In genomic region chr7:117806011-117806410, GRCh38 we compare ENCODE assay signal across 34 cellular contexts.
"Had no signal": no experiment of that assay in that cellular context is flagged by ENCODE, and none has a peak within 500 bp of the region (broad histone marks: within the 10 kb centered on the region; RNA-seq: fewer than 3 reads in every experiment).

No MANE protein-coding gene starts in this region.

- H3K36me3 ChIP-seq: ascending aorta, breast epithelium, gastrocnemius medialis, heart left ventricle, WERI-Rb-1 had no signal

- H3K4me3 Mint-ChIP-seq: activated CD4-positive, alpha-beta memory T cell treated with anti-CD3 and anti-CD28 coated beads for 36 hours; activated CD4-positive, alpha-beta T cell treated with anti-CD3 and anti-CD28 coated beads for 36 hours; activated CD4-positive, alpha-beta T cell treated with anti-CD3 and anti-CD28 coated beads, Interleukin-2, amount 10 ng/mL, durations not matched to agents 24 days and 14 days; activated CD8-positive, alpha-beta memory T cell treated with anti-CD3 and anti-CD28 coated beads, Interleukin-2, amount 10 ng/mL, durations not matched to agents 7 days and 5 days; activated CD8-positive, alpha-beta T cell treated with anti-CD3 and anti-CD28 coated beads, Interleukin-2, amount 10 ng/mL, durations not matched to agents 7 days and 5 days; activated naive CD4-positive, alpha-beta T cell treated with anti-CD3 and anti-CD28 coated beads, Interleukin-2, amount 10 ng/mL, durations not matched to agents 7 days and 5 days; activated naive CD8-positive, alpha-beta T cell treated with anti-CD3 and anti-CD28 coated beads, Interleukin-2, amount 10 ng/mL, durations not matched to agents 7 days and 5 days; activated T-cell treated with anti-CD3 and anti-CD28 coated beads, Interleukin-2, amount 50 U/mL, for 24 hours; activated T-cell treated with anti-CD3 and anti-CD28 coated beads, Interleukin-2, amount 50 U/mL, for 72 hours; brain; central memory CD8-positive, alpha-beta T cell; dendritic cell treated with granulocyte-macrophage colony-stimulating factor and Interleukin-4, amounts not matched to agents 40 ng/mL and 50 ng/mL, for 4 days; endodermal cell; T-cell; T-helper 1 cell treated with Interleukin-12 subunit alpha and Interleukin-12 subunit beta and Interleukin-4 antibody, amounts not matched to agents 30 μg/mL and 1 μg/mL, for 36 hours had no signal

- H3K27me3 Mint-ChIP-seq: activated CD4-positive, alpha-beta memory T cell treated with anti-CD3 and anti-CD28 coated beads for 36 hours; activated CD4-positive, alpha-beta T cell treated with anti-CD3 and anti-CD28 coated beads for 36 hours; activated CD4-positive, alpha-beta T cell treated with anti-CD3 and anti-CD28 coated beads, Interleukin-2, amount 10 ng/mL, durations not matched to agents 24 days and 14 days; activated CD8-positive, alpha-beta memory T cell treated with anti-CD3 and anti-CD28 coated beads, Interleukin-2, amount 10 ng/mL, durations not matched to agents 7 days and 5 days; activated naive CD4-positive, alpha-beta T cell treated with anti-CD3 and anti-CD28 coated beads, Interleukin-2, amount 10 ng/mL, durations not matched to agents 7 days and 5 days; activated naive CD8-positive, alpha-beta T cell treated with anti-CD3 and anti-CD28 coated beads, Interleukin-2, amount 10 ng/mL, durations not matched to agents 7 days and 5 days; activated T-cell treated with anti-CD3 and anti-CD28 coated beads, Interleukin-2, amount 50 U/mL, for 24 hours; brain; central memory CD8-positive, alpha-beta T cell; T-cell had no signal

- DNase-seq: activated CD4-positive, alpha-beta memory T cell treated with anti-CD3 and anti-CD28 coated beads for 36 hours; activated CD4-positive, alpha-beta T cell treated with anti-CD3 and anti-CD28 coated beads for 36 hours; activated CD4-positive, alpha-beta T cell treated with anti-CD3 and anti-CD28 coated beads, Interleukin-2, amount 10 ng/mL, durations not matched to agents 24 days and 14 days; activated CD4-positive, CD25-positive, alpha-beta regulatory T cell; activated CD4-positive, CD25-positive, alpha-beta regulatory T cell treated with anti-CD3 and anti-CD28 coated beads, Interleukin-2, amount 50 U/mL, for 72 hours; activated CD8-positive, alpha-beta memory T cell treated with anti-CD3 and anti-CD28 coated beads, Interleukin-2, amount 10 ng/mL, durations not matched to agents 7 days and 5 days; activated CD8-positive, alpha-beta memory T cell treated with anti-CD3 and anti-CD28 coated beads, Interleukin-2, amount 50 U/mL, for 4 hours; activated CD8-positive, alpha-beta T cell treated with anti-CD3 and anti-CD28 coated beads, Interleukin-2, amount 10 ng/mL, durations not matched to agents 7 days and 5 days; activated gamma-delta T cell; activated naive CD4-positive, alpha-beta T cell; activated naive CD4-positive, alpha-beta T cell treated with anti-CD3 and anti-CD28 coated beads, Interleukin-2, amount 10 ng/mL, durations not matched to agents 7 days and 5 days; activated naive CD8-positive, alpha-beta T cell treated with anti-CD3 and anti-CD28 coated beads, Interleukin-2, amount 10 ng/mL, durations not matched to agents 7 days and 5 days; activated T-cell treated with anti-CD3 and anti-CD28 coated beads for 4 hours; activated T-cell treated with anti-CD3 and anti-CD28 coated beads, Interleukin-2, amount 50 U/mL, for 24 hours; activated T-cell treated with anti-CD3 and anti-CD28 coated beads, Interleukin-2, amount 50 U/mL, for 72 hours; dorsolateral prefrontal cortex; effector memory CD4-positive, alpha-beta T cell; endodermal cell; foreskin keratinocyte; gastrocnemius medialis; glutamatergic neuron; heart left ventricle; T-cell; T1000; WERI-Rb-1 had no signal

- H3K9me3 Mint-ChIP-seq: activated CD4-positive, alpha-beta memory T cell treated with anti-CD3 and anti-CD28 coated beads for 36 hours; activated CD4-positive, alpha-beta T cell treated with anti-CD3 and anti-CD28 coated beads, Interleukin-2, amount 10 ng/mL, durations not matched to agents 24 days and 14 days; activated naive CD4-positive, alpha-beta T cell treated with anti-CD3 and anti-CD28 coated beads, Interleukin-2, amount 10 ng/mL, durations not matched to agents 7 days and 5 days; activated naive CD4-positive, alpha-beta T cell treated with anti-CD3 and anti-CD28 coated beads, Interleukin-2, amount 50 U/mL, for 72 hours; activated naive CD8-positive, alpha-beta T cell treated with anti-CD3 and anti-CD28 coated beads, Interleukin-2, amount 10 ng/mL, durations not matched to agents 7 days and 5 days; activated T-cell treated with anti-CD3 and anti-CD28 coated beads, Interleukin-2, amount 50 U/mL, for 24 hours; activated T-cell treated with anti-CD3 and anti-CD28 coated beads, Interleukin-2, amount 50 U/mL, for 72 hours; brain; central memory CD8-positive, alpha-beta T cell; dendritic cell treated with granulocyte-macrophage colony-stimulating factor and Interleukin-4, amounts not matched to agents 40 ng/mL and 50 ng/mL, for 4 days; endodermal cell; T-helper 1 cell treated with Interleukin-12 subunit alpha and Interleukin-12 subunit beta and Interleukin-4 antibody, amounts not matched to agents 30 μg/mL and 1 μg/mL, for 36 hours had no signal

- ATAC-seq: activated CD4-positive, alpha-beta T cell treated with anti-CD3 and anti-CD28 coated beads for 36 hours; activated CD8-positive, alpha-beta memory T cell treated with anti-CD3 and anti-CD28 coated beads, Interleukin-2, amount 10 ng/mL, durations not matched to agents 7 days and 5 days; activated CD8-positive, alpha-beta T cell treated with anti-CD3 and anti-CD28 coated beads, Interleukin-2, amount 10 ng/mL, durations not matched to agents 7 days and 5 days; activated naive CD4-positive, alpha-beta T cell treated with anti-CD3 and anti-CD28 coated beads, Interleukin-2, amount 50 U/mL, for 72 hours; activated T-cell treated with anti-CD3 and anti-CD28 coated beads, Interleukin-2, amount 50 U/mL, for 72 hours; esophagus mucosa; foreskin keratinocyte; gastrocnemius medialis; heart left ventricle; T-cell had no signal

- H3K27me3 ChIP-seq: ascending aorta, breast epithelium, dorsolateral prefrontal cortex, foreskin keratinocyte, gastrocnemius medialis, heart left ventricle had no signal

- H3K4me1 ChIP-seq: breast epithelium, foreskin keratinocyte, gastrocnemius medialis had no signal

- H3K27ac ChIP-seq: ascending aorta, breast epithelium, coronary artery, foreskin keratinocyte, gastrocnemius medialis, heart left ventricle, WERI-Rb-1 had no signal

- H3K4me3 ChIP-seq: ascending aorta, breast epithelium, coronary artery, dorsolateral prefrontal cortex, gastrocnemius medialis, heart left ventricle had no signal

- H3K27ac Mint-ChIP-seq: activated CD4-positive, alpha-beta memory T cell treated with anti-CD3 and anti-CD28 coated beads for 36 hours; activated CD4-positive, alpha-beta T cell treated with anti-CD3 and anti-CD28 coated beads for 36 hours; activated CD4-positive, alpha-beta T cell treated with anti-CD3 and anti-CD28 coated beads, Interleukin-2, amount 10 ng/mL, durations not matched to agents 24 days and 14 days; activated CD8-positive, alpha-beta memory T cell treated with anti-CD3 and anti-CD28 coated beads, Interleukin-2, amount 10 ng/mL, durations not matched to agents 7 days and 5 days; activated CD8-positive, alpha-beta T cell treated with anti-CD3 and anti-CD28 coated beads, Interleukin-2, amount 10 ng/mL, durations not matched to agents 7 days and 5 days; activated naive CD4-positive, alpha-beta T cell treated with anti-CD3 and anti-CD28 coated beads, Interleukin-2, amount 10 ng/mL, durations not matched to agents 7 days and 5 days; activated naive CD4-positive, alpha-beta T cell treated with anti-CD3 and anti-CD28 coated beads, Interleukin-2, amount 50 U/mL, for 72 hours; activated naive CD8-positive, alpha-beta T cell treated with anti-CD3 and anti-CD28 coated beads, Interleukin-2, amount 10 ng/mL, durations not matched to agents 7 days and 5 days; activated T-cell treated with anti-CD3 and anti-CD28 coated beads, Interleukin-2, amount 50 U/mL, for 24 hours; activated T-cell treated with anti-CD3 and anti-CD28 coated beads, Interleukin-2, amount 50 U/mL, for 72 hours; brain; dendritic cell treated with granulocyte-macrophage colony-stimulating factor and Interleukin-4, amounts not matched to agents 40 ng/mL and 50 ng/mL, for 4 days; endodermal cell; T-cell; T-helper 1 cell treated with Interleukin-12 subunit alpha and Interleukin-12 subunit beta and Interleukin-4 antibody, amounts not matched to agents 30 μg/mL and 1 μg/mL, for 36 hours had no signal

- H3K9me3 ChIP-seq: ascending aorta, breast epithelium, gastrocnemius medialis, heart left ventricle had no signal

- H3K4me1 Mint-ChIP-seq: activated CD4-positive, alpha-beta T cell treated with anti-CD3 and anti-CD28 coated beads for 36 hours; activated CD4-positive, alpha-beta T cell treated with anti-CD3 and anti-CD28 coated beads, Interleukin-2, amount 10 ng/mL, durations not matched to agents 24 days and 14 days; activated CD8-positive, alpha-beta memory T cell treated with anti-CD3 and anti-CD28 coated beads, Interleukin-2, amount 10 ng/mL, durations not matched to agents 7 days and 5 days; activated naive CD4-positive, alpha-beta T cell treated with anti-CD3 and anti-CD28 coated beads, Interleukin-2, amount 10 ng/mL, durations not matched to agents 7 days and 5 days; activated naive CD8-positive, alpha-beta T cell treated with anti-CD3 and anti-CD28 coated beads, Interleukin-2, amount 10 ng/mL, durations not matched to agents 7 days and 5 days; central memory CD8-positive, alpha-beta T cell; T-cell had no signal

- H3K36me3 Mint-ChIP-seq: activated CD4-positive, alpha-beta memory T cell treated with anti-CD3 and anti-CD28 coated beads for 36 hours; activated CD8-positive, alpha-beta memory T cell treated with anti-CD3 and anti-CD28 coated beads, Interleukin-2, amount 10 ng/mL, durations not matched to agents 7 days and 5 days; activated naive CD4-positive, alpha-beta T cell treated with anti-CD3 and anti-CD28 coated beads, Interleukin-2, amount 10 ng/mL, durations not matched to agents 7 days and 5 days; activated naive CD4-positive, alpha-beta T cell treated with anti-CD3 and anti-CD28 coated beads, Interleukin-2, amount 50 U/mL, for 72 hours; activated naive CD8-positive, alpha-beta T cell treated with anti-CD3 and anti-CD28 coated beads, Interleukin-2, amount 10 ng/mL, durations not matched to agents 7 days and 5 days; T-cell had no signal
